In the genomic region with DNA sequence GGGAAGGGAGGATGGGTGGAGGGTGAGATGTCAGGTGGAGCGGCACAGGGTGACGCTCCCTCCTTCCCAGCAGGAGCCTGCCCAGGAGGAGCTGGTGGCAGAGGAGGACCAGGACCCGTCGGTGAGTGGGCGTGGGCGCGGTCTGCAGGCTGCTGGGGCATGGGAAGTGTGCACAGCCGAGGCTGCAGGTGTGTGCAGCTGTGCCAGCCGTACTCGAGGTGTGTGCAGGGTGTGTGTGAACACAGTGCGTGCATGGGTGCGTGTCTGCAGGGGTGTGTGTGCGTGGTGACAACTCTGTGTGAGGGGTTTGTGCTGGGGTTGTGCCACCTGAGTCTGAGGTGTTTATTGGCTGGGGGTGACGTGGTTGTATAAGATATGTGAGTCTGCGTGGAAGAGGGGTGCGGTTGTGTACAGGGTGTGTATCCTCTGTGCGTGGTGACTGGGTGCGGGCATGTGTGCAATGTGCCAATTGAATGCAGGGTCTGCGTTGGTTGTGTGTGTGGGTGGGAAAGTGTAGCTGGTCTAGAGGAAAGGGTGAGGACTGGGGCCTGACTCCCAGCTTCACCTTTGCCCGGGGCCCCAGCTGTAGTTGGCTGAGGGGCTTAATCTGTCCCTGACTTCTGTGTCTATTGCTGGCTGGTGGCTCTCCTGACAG, we compare ENCODE assay signal across 8 cellular contexts. TPM values are rescaled to one million over a fixed set of nuclear protein-coding genes. Genes with fewer than 3 reads are reported as not detected.
DNase-seq lines count a peak whose midpoint lies in the region; ATAC-seq and TF ChIP-seq lines count a peak whose summit lies in the region.

No MANE protein-coding gene starts in this region.

- H3K9me3 Mint-ChIP-seq in activated CD4-positive, alpha-beta T cell treated with anti-CD3 and anti-CD28 coated beads for 36 hours (ENCODE audit: low read depth): no peaks in the 10 kb centered on the region
- no peaks in the 10 kb centered on the region for H3K9me3 Mint-ChIP-seq in stimulated activated memory B cell treated with anti-CD40 and anti-IgM and Interleukin-4, amounts not matched to agents 10 μg/mL and 1 μg/mL and 100 μg/mL, for 72 hours

- H3K4me3 ChIP-seq in breast epithelium: peak overlapping the region; percentile 67 to 77 (median 76)
- peak overlapping the region; percentile 55 to 78 for H3K4me3 ChIP-seq in left lung

- no peak for TF ChIP-seq POLR2A in breast epithelium (IDR thresholded peaks at IDR 0.05)

- no peaks in the 10 kb centered on the region for H3K27me3 Mint-ChIP-seq in activated CD4-positive, alpha-beta T cell treated with anti-CD3 and anti-CD28 coated beads for 36 hours
- no peaks in the 10 kb centered on the region for H3K27me3 Mint-ChIP-seq in stimulated activated memory B cell treated with anti-CD40 and anti-IgM and Interleukin-4, amounts not matched to agents 10 μg/mL and 1 μg/mL and 100 μg/mL, for 72 hours

- ATAC-seq in activated CD4-positive, alpha-beta T cell treated with anti-CD3 and anti-CD28 coated beads for 36 hours: peak; percentile 50
- ATAC-seq in left lung: peak; percentile 72
- peak; percentile 64 for ATAC-seq in stimulated activated memory B cell treated with anti-CD40 and anti-IgM and Interleukin-4, amounts not matched to agents 10 μg/mL and 1 μg/mL and 100 μg/mL, for 72 hours

- peaks cover 51% of the 10 kb centered on the region for H3K4me1 Mint-ChIP-seq in activated CD4-positive, alpha-beta T cell treated with anti-CD3 and anti-CD28 coated beads for 36 hours
- peaks cover 59% of the 10 kb centered on the region for H3K4me1 Mint-ChIP-seq in stimulated activated memory B cell treated with anti-CD40 and anti-IgM and Interleukin-4, amounts not matched to agents 10 μg/mL and 1 μg/mL and 100 μg/mL, for 72 hours

- peak overlapping the region; percentile 69 for H3K4me3 Mint-ChIP-seq in activated CD4-positive, alpha-beta T cell treated with anti-CD3 and anti-CD28 coated beads for 36 hours
- H3K4me3 Mint-ChIP-seq in stimulated activated memory B cell treated with anti-CD40 and anti-IgM and Interleukin-4, amounts not matched to agents 10 μg/mL and 1 μg/mL and 100 μg/mL, for 72 hours: peak overlapping the region; percentile 64

- peak; percentile 70 for DNase-seq in activated CD4-positive, alpha-beta T cell treated with anti-CD3 and anti-CD28 coated beads for 36 hours
- DNase-seq in activated CD4-positive, alpha-beta T cell treated with anti-CD3 and anti-CD28 coated beads for 1 hour: no peak
- DNase-seq in breast epithelium (ENCODE audit: low spot score in 2 of 2) (no peak), left lung (peak in 1 of 2 donors; percentile 44), SKM-1 (lab: John Stamatoyannopoulos, UW; ENCODE audit: unreplicated experiment) (no peak), NOMO-1 (lab: John Stamatoyannopoulos, UW; ENCODE audit: unreplicated experiment in 2 of 2) (no peak), NCI-H446 treated with DMSO at 0.1 percent for 48 hours (lab: John Stamatoyannopoulos, UW) (no peak)

- intact Hi-C loops in activated CD4-positive, alpha-beta T cell treated with anti-CD3 and anti-CD28 coated beads for 36 hours (cut with DNase I, micrococcal nuclease): loop anchor here in 1 of 2 experiments (1.0 kb wide), 1 partner anchor 12 kb away; a partner anchor contains a TSS
- intact Hi-C loops in breast epithelium (cut with DNase I; ENCODE audit: low total_unique reads) (no loop called here), left lung (cut with DNase I) (no loop called here)

- H3K4me1 ChIP-seq in breast epithelium (peaks cover 2 to 6% of the 10 kb centered on the region in 2 donors), left lung (peaks cover 6 to 55% of the 10 kb centered on the region in 2 donors)

- no peaks in the 10 kb centered on the region for H3K36me3 ChIP-seq in breast epithelium
- H3K36me3 ChIP-seq in left lung: peaks cover 0 to 7% of the 10 kb centered on the region in 2 donors

- H3K27ac ChIP-seq in breast epithelium: peak overlapping the region; percentile 89 to 94
- H3K27ac ChIP-seq in left lung: peak overlapping the region; percentile 86

- H3K36me3 Mint-ChIP-seq in activated CD4-positive, alpha-beta T cell treated with anti-CD3 and anti-CD28 coated beads for 36 hours (ENCODE audit: low read depth): peaks cover 6% of the 10 kb centered on the region
- H3K36me3 Mint-ChIP-seq in stimulated activated memory B cell treated with anti-CD40 and anti-IgM and Interleukin-4, amounts not matched to agents 10 μg/mL and 1 μg/mL and 100 μg/mL, for 72 hours: peaks cover 4% of the 10 kb centered on the region

- TF ChIP-seq CTCF in breast epithelium (IDR thresholded peaks at IDR 0.05) (no peak), left lung (IDR thresholded peaks at IDR 0.05) (no peak)

- H3K27me3 ChIP-seq in breast epithelium (no peaks in the 10 kb centered on the region), left lung (no peaks in the 10 kb centered on the region)

- H3K27ac Mint-ChIP-seq in activated CD4-positive, alpha-beta T cell treated with anti-CD3 and anti-CD28 coated beads for 36 hours: peak overlapping the region; percentile 48
- H3K27ac Mint-ChIP-seq in stimulated activated memory B cell treated with anti-CD40 and anti-IgM and Interleukin-4, amounts not matched to agents 10 μg/mL and 1 μg/mL and 100 μg/mL, for 72 hours: peak overlapping the region; percentile 82

- CTCF ChIA-PET in activated CD4-positive, alpha-beta T cell treated with anti-CD3 and anti-CD28 coated beads for 36 hours (lab: Charles Lee): interaction anchor here (0.5 to 1.5 kb wide), 5 partner anchors 18 to 85 kb away, joined by 3 to 4 read pairs (median 3); no protein-coding TSS in a partner anchor

- H3K9me3 ChIP-seq in breast epithelium: no peaks in the 10 kb centered on the region
- H3K9me3 ChIP-seq in left lung: no peaks in the 10 kb centered on the region

- POLR2A ChIA-PET in activated CD4-positive, alpha-beta T cell treated with anti-CD3 and anti-CD28 coated beads for 36 hours (lab: Charles Lee): interaction anchor here (0.7 to 1.0 kb wide), 3 partner anchors 11 to 15 kb away, joined by 3 to 7 read pairs (median 3); no protein-coding TSS in a partner anchor

RNA-seq across cellular contexts. Expression of a gene that starts 0.7 kb away (rescaled TPM):
- 10 to 100 TPM; 10.9 to 13.7 TPM for total RNA-seq in activated CD4-positive, alpha-beta T cell treated with anti-CD3 and anti-CD28 coated beads for 36 hours
- total RNA-seq in breast epithelium (10 to 100 TPM; 39.3 to 65.3 (median 41.1) TPM), left lung (10 to 100 TPM; 48.5 to 50.5 TPM)

RNA-seq across cellular contexts. Expression of a gene that starts 9.0 kb away (rescaled TPM):
- 1 to 10 TPM; 1.8 to 2.5 TPM for total RNA-seq in activated CD4-positive, alpha-beta T cell treated with anti-CD3 and anti-CD28 coated beads for 36 hours
- total RNA-seq in breast epithelium (10 to 100 TPM; 25.2 to 36.7 (median 33.6) TPM), left lung (10 to 100 TPM; 79.2 to 87.4 TPM)

RNA-seq across cellular contexts. Expression of a gene that starts 12.2 kb away (rescaled TPM):
- total RNA-seq in activated CD4-positive, alpha-beta T cell treated with anti-CD3 and anti-CD28 coated beads for 36 hours: 10 to 100 TPM; 59.0 to 78.9 TPM
- total RNA-seq in breast epithelium (10 to 100 TPM; 59.5 to 65.2 (median 62.3) TPM), left lung (10 to 100 TPM; 43.5 to 48.6 TPM)

RNA-seq across cellular contexts. Expression of a gene that starts 29.9 kb away (rescaled TPM):
- 10 to 100 TPM in 1 of 2 experiments, 1 to 10 TPM in 1; 9.2 to 13.7 TPM for total RNA-seq in activated CD4-positive, alpha-beta T cell treated with anti-CD3 and anti-CD28 coated beads for 36 hours
- total RNA-seq in breast epithelium: 100 to 1,000 TPM in 1 of 3 donors, 10 to 100 TPM in 2; 49.8 to 220 (median 70.5) TPM
- total RNA-seq in left lung: 100 to 1,000 TPM; 305 to 427 TPM

RNA-seq across cellular contexts. Expression of a gene that starts 34.1 kb away (rescaled TPM):
- total RNA-seq in activated CD4-positive, alpha-beta T cell treated with anti-CD3 and anti-CD28 coated beads for 36 hours: 10 to 100 TPM; 51.7 to 77.0 TPM
- total RNA-seq in breast epithelium: 100 to 1,000 TPM in 1 of 3 donors, 10 to 100 TPM in 2; 66.6 to 140 (median 74.4) TPM
- 10 to 100 TPM; 81.4 to 87.5 TPM for total RNA-seq in left lung

Comparison
In these comparisons a context has a peak if more than half of its experiments do, and no peak if none do; other contexts are left out.
1. RNA of a gene that starts 9.0 kb away (total RNA-seq): 79.2 to 87.4 TPM in left lung and 25.2 to 36.7 TPM in breast epithelium; 1.8 to 2.5 TPM in activated CD4-positive, alpha-beta T cell treated with anti-CD3 and anti-CD28 coated beads for 36 hours; every median in the first group is over 4 times any median in the second.
2. Peak in every context shown above with its lines, with median percentiles within 50 percentile points of each other: ATAC-seq.